ENCODE assay signal across 21 cellular contexts in genomic region chr1:93000291-93000690, GRCh38. TPM values are rescaled to one million over a fixed set of nuclear protein-coding genes. Genes with fewer than 3 reads are reported as not detected.
DNase-seq lines count a peak whose midpoint lies in the region; ATAC-seq and TF ChIP-seq lines count a peak whose summit lies in the region.
"Had no signal": no experiment of that assay in that cellular context is flagged by ENCODE, and none has a peak within 500 bp of the region (broad histone marks: within the 10 kb centered on the region; RNA-seq: fewer than 3 reads in every experiment).

No MANE protein-coding gene starts in this region.

- no peaks in the 10 kb centered on the region for H3K9me3 ChIP-seq in HUES48 (ENCODE audit: control insufficient read depth, insufficient read depth, low read length)
- H3K9me3 ChIP-seq in PC-3 (ENCODE audit: low read length), result no peaks in the 10 kb centered on the region
- no peaks in the 10 kb centered on the region for H3K9me3 ChIP-seq in neuronal stem cell (replicated peaks in 1 of 2; ENCODE audit: control insufficient read depth in 2 of 2, insufficient read depth in 1 of 2, low read depth in 1 of 2, low read length in 2 of 2)
- H3K9me3 ChIP-seq: heart right ventricle, tibial artery had no signal

- H2AFZ ChIP-seq in PC-3 (ENCODE audit: low read length), result no peak overlapping the region
- H2AFZ ChIP-seq in neuronal stem cell (ENCODE audit: low read length), result no peak overlapping the region

- no CpG with 5 or more reads among the region's 2 CpGs for whole genome bisulfite sequencing in neuronal stem cell (ENCODE audit: extremely low coverage in 2 of 2, insufficient read length in 2 of 2, insufficient replicate concordance in 1 of 2), 2 donors

- no peak for DNase-seq in PC-3
- DNase-seq in iPS DF 19.7 (ENCODE audit: low read depth, low spot score), result peak; percentile 42
- no peak for DNase-seq in neuronal stem cell (ENCODE audit: low spot score)
- no peak for DNase-seq in NCI-H748 treated with DMSO at 0.1 percent for 48 hours (lab: John Stamatoyannopoulos, UW)
- DNase-seq in HCEC 1CT, result no peak
- no peak for DNase-seq in HEK293T (ENCODE audit: extremely low spot score)
- DNase-seq in natural killer cell treated with Interleukin-12 subunit alpha and Interleukin-12 subunit beta and Interleukin-15 and Interleukin-18, amount 100 ng/mL, for 72 hours (ENCODE audit: low spot score), result no peak
- DNase-seq: activated CD4-positive, alpha-beta T cell treated with anti-CD3 and anti-CD28 coated beads, Interleukin-2, amount 10 ng/mL, durations not matched to agents 7 days and 5 days; activated CD8-positive, alpha-beta memory T cell treated with anti-CD3 and anti-CD28 coated beads, Interleukin-2, amount 50 U/mL, for 4 hours; CD4-positive, alpha-beta T cell; heart right ventricle; KG1; kidney; naive B cell; NCI-H1930; SIG-M5; stimulated activated naive CD8-positive, alpha-beta T cell treated with anti-CD3 and anti-CD28 coated beads, Interleukin-15, Interleukin-2, amounts not matched to agents 100 U/mL and 50 U/mL, for 24 hours; T-helper 1 cell; tibial artery had no signal

- H4K8ac ChIP-seq in neuronal stem cell (ENCODE audit: low read depth, low read length), result no peak overlapping the region

- CTCF ChIA-PET in PC-3 (lab: Charles Lee) (interaction anchor here (0.9 to 2.4 kb wide), 2 partner anchors 15 to 61 kb away, joined by 3 to 16 read pairs; no protein-coding TSS in a partner anchor), HEK293T (lab: Yijun Ruan, JAX) (interaction anchor here (1.1 to 1.9 kb wide), 3 partner anchors 21 to 141 kb away, joined by 3 to 8 read pairs (median 3); no protein-coding TSS in a partner anchor)

- peak; percentile 34 for ATAC-seq in PC-3
- ATAC-seq in natural killer cell treated with Interleukin-12 subunit alpha and Interleukin-12 subunit beta and Interleukin-15 and Interleukin-18, amount 100 ng/mL, for 72 hours, result no peak
- ATAC-seq: heart right ventricle; sciatic nerve; stimulated activated naive CD8-positive, alpha-beta T cell treated with anti-CD3 and anti-CD28 coated beads, Interleukin-15, Interleukin-2, amounts not matched to agents 100 U/mL and 50 U/mL, for 24 hours had no signal

- H2BK15ac ChIP-seq in neuronal stem cell (ENCODE audit: low read length), result no peak overlapping the region

- H3K4me2 ChIP-seq in PC-3 (ENCODE audit: low read length) (peak overlapping the region; percentile 72), neuronal stem cell (ENCODE audit: insufficient read depth, low read length, poor library complexity, severe bottlenecking) (no peak overlapping the region)

- H3K9ac ChIP-seq in HUES48 (ENCODE audit: low read depth, low read length) (peak overlapping the region; percentile 49; the same call in 1 of the 2 replicates), PC-3 (ENCODE audit: low read length) (no peak overlapping the region), neuronal stem cell (ENCODE audit: low read depth, low read length, poor library complexity) (no peak overlapping the region)

- H3F3A ChIP-seq in PC-3 (ENCODE audit: low read length, unreplicated experiment), result peaks cover 6% of the 10 kb centered on the region

- intact Hi-C loops in PC-3 (cut with micrococcal nuclease), result loop anchor here (1.0 to 2.0 kb wide), 2 partner anchors 10 to 15 kb away; no protein-coding TSS in a partner anchor

- no peak overlapping the region for H3K23ac ChIP-seq in neuronal stem cell (ENCODE audit: low read depth, low read length, poor library complexity)

- TF ChIP-seq CTCF in PC-3 (conservative IDR thresholded peaks at IDR 0.05; ENCODE audit: low read depth, low read length), result no peak

- peak overlapping the region; percentile 13 for H3K18ac ChIP-seq in neuronal stem cell (ENCODE audit: low read length)

- no peaks in the 10 kb centered on the region for H3K36me3 Mint-ChIP-seq in natural killer cell treated with Interleukin-12 subunit alpha and Interleukin-12 subunit beta and Interleukin-15 and Interleukin-18, amount 100 ng/mL, for 72 hours
- H3K36me3 Mint-ChIP-seq: naive B cell had no signal

- H4K91ac ChIP-seq in neuronal stem cell (ENCODE audit: low read depth, low read length, poor library complexity), result no peak overlapping the region

- H3K79me1 ChIP-seq in neuronal stem cell (ENCODE audit: low read depth, low read length), result no peaks in the 10 kb centered on the region

- no peaks in the 10 kb centered on the region for H3K79me2 ChIP-seq in PC-3 (ENCODE audit: low read length)

- H3K4me1 ChIP-seq in HUES48 (ENCODE audit: control insufficient read depth, insufficient read depth, low read length) (peaks cover 19% of the 10 kb centered on the region), PC-3 (ENCODE audit: insufficient read depth, low read length) (peaks cover 39% of the 10 kb centered on the region), neuronal stem cell (ENCODE audit: control insufficient read depth in 2 of 2, insufficient read depth in 1 of 2, low read depth in 1 of 2, low read length in 2 of 2) (peaks cover 0 to 3% of the 10 kb centered on the region in 2 donors)

- H3K9me3 Mint-ChIP-seq in natural killer cell treated with Interleukin-12 subunit alpha and Interleukin-12 subunit beta and Interleukin-15 and Interleukin-18, amount 100 ng/mL, for 72 hours, result no peaks in the 10 kb centered on the region
- H3K9me3 Mint-ChIP-seq: activated CD4-positive, alpha-beta T cell treated with anti-CD3 and anti-CD28 coated beads, Interleukin-2, amount 10 ng/mL, durations not matched to agents 7 days and 5 days; CD4-positive, alpha-beta T cell; naive B cell had no signal

- no peaks in the 10 kb centered on the region for H3K9me2 ChIP-seq in PC-3 (replicated peaks; ENCODE audit: low read length)

- H2BK5ac ChIP-seq in neuronal stem cell (ENCODE audit: low read length), result no peak overlapping the region

- no TSS peak for BruUV-seq in PC-3 (replicated peaks; lab: Mats Ljungman, UMichigan)

- no peak overlapping the region for H2BK12ac ChIP-seq in neuronal stem cell (ENCODE audit: low read length)

- H3K4me3 ChIP-seq in HUES48 (ENCODE audit: low read depth, low read length), result peak overlapping the region; percentile 8; the same call in 1 of the 2 replicates
- H3K4me3 ChIP-seq in PC-3 (ENCODE audit: low read length), result peak overlapping the region; percentile 36
- H3K4me3 ChIP-seq in neuronal stem cell (ENCODE audit: low read length in 2 of 2), result no peak overlapping the region
- H3K4me3 ChIP-seq: heart right ventricle, tibial artery had no signal

- H3K36me3 ChIP-seq in HUES48 (ENCODE audit: control insufficient read depth, insufficient read depth, low read length) (no peaks in the 10 kb centered on the region), PC-3 (ENCODE audit: low read depth, low read length) (no peaks in the 10 kb centered on the region), neuronal stem cell (replicated peaks in 1 of 2; ENCODE audit: control insufficient read depth in 2 of 2, insufficient read depth in 2 of 2, low read length in 2 of 2) (no peaks in the 10 kb centered on the region)
- H3K36me3 ChIP-seq: heart right ventricle, tibial artery had no signal

- H2AK5ac ChIP-seq in neuronal stem cell (ENCODE audit: low read depth, low read length), result no peak overlapping the region

- no peak overlapping the region for H3K14ac ChIP-seq in neuronal stem cell (ENCODE audit: low read length)

- POLR2A ChIA-PET in PC-3 (lab: Charles Lee; ENCODE audit: unreplicated experiment), result interaction anchor here (0.6 to 0.7 kb wide), 2 partner anchors 18 to 123 kb away, joined by 3 to 4 read pairs; no protein-coding TSS in a partner anchor
- POLR2A ChIA-PET in HEK293T (lab: Yijun Ruan, JAX), result interaction anchor here (2.4 kb wide), 1 partner anchor 168 kb away, joined by 6 read pairs; the partner anchor contains the start of gene RPL5

- H3K27me3 ChIP-seq in HUES48 (ENCODE audit: control insufficient read depth, insufficient read depth, low read length), result no peaks in the 10 kb centered on the region
- H3K27me3 ChIP-seq in PC-3 (ENCODE audit: low read length), result no peaks in the 10 kb centered on the region
- peaks cover 0 to 27% (median 0%) of the 10 kb centered on the region in 3 experiments for H3K27me3 ChIP-seq in neuronal stem cell (ENCODE audit: control insufficient read depth in 3 of 3, insufficient read depth in 3 of 3, low read depth in 1 of 3, low read length in 3 of 3)
- H3K27me3 ChIP-seq: tibial artery had no signal

- peaks cover 16 to 20% of the 10 kb centered on the region in 2 donors for H3K27me3 Mint-ChIP-seq in natural killer cell treated with Interleukin-12 subunit alpha and Interleukin-12 subunit beta and Interleukin-15 and Interleukin-18, amount 100 ng/mL, for 72 hours
- H3K27me3 Mint-ChIP-seq: CD4-positive, alpha-beta T cell; naive B cell had no signal

- H2BK120ac ChIP-seq in neuronal stem cell (ENCODE audit: low read depth, low read length), result no peak overlapping the region

- no peak overlapping the region for H3K4me3 Mint-ChIP-seq in natural killer cell treated with Interleukin-12 subunit alpha and Interleukin-12 subunit beta and Interleukin-15 and Interleukin-18, amount 100 ng/mL, for 72 hours
- H3K4me3 Mint-ChIP-seq: activated CD4-positive, alpha-beta T cell treated with anti-CD3 and anti-CD28 coated beads, Interleukin-2, amount 10 ng/mL, durations not matched to agents 7 days and 5 days; CD4-positive, alpha-beta T cell; naive B cell had no signal

- H3K27ac Mint-ChIP-seq in natural killer cell treated with Interleukin-12 subunit alpha and Interleukin-12 subunit beta and Interleukin-15 and Interleukin-18, amount 100 ng/mL, for 72 hours, result no peak overlapping the region
- H3K27ac Mint-ChIP-seq: activated CD4-positive, alpha-beta T cell treated with anti-CD3 and anti-CD28 coated beads, Interleukin-2, amount 10 ng/mL, durations not matched to agents 7 days and 5 days; CD4-positive, alpha-beta T cell had no signal

- no peaks in the 10 kb centered on the region for H4K20me1 ChIP-seq in PC-3 (ENCODE audit: low read length)

- H3K27ac ChIP-seq in HUES48 (ENCODE audit: low read depth, low read length) (peak overlapping the region; percentile 93), PC-3 (ENCODE audit: low read length) (peak overlapping the region; percentile 66), neuronal stem cell (replicated peaks; ENCODE audit: low read length) (no peak overlapping the region)
- H3K27ac ChIP-seq: heart right ventricle, tibial artery had no signal

- H3K4ac ChIP-seq in neuronal stem cell (ENCODE audit: low read length), result no peak overlapping the region

- H3K4me1 Mint-ChIP-seq in natural killer cell treated with Interleukin-12 subunit alpha and Interleukin-12 subunit beta and Interleukin-15 and Interleukin-18, amount 100 ng/mL, for 72 hours (ENCODE audit: low read depth in 2 of 2), result no peaks in the 10 kb centered on the region

TF ChIP-seq in HEK293T, 16 proteins besides CTCF, POLR2A, EP300 and RAD21 (continues in another document):
- TF ChIP-seq FOXA1 (IDR thresholded peaks at IDR 0.05), result no peak
- TF ChIP-seq HDGF (IDR thresholded peaks at IDR 0.05; ENCODE audit: borderline replicate concordance), result no peak

RNA-seq across cellular contexts. Expression of gene DIPK1A, which starts 39.0 kb away (rescaled TPM):
- total RNA-seq in PC-3 (2014; rRNA removed), result 1.0 and 2.1 TPM in 2 replicates
- 2.8 TPM for polyA plus RNA-seq in neuronal stem cell (2013, experiment 1 of 2)
- 3.0 TPM for polyA plus RNA-seq in neuronal stem cell (2013, experiment 2 of 2)
- 1 to 10 TPM; 2.2 to 4.2 TPM for total RNA-seq in natural killer cell treated with Interleukin-12 subunit alpha and Interleukin-12 subunit beta and Interleukin-15 and Interleukin-18, amount 100 ng/mL, for 72 hours

Comparison
In these comparisons a context has a peak if more than half of its experiments do, and no peak if none do; other contexts are left out.
1. H3K4me3 ChIP-seq: peak in HUES48 (single experiment) and PC-3 (single experiment); none in neuronal stem cell (0 of 2).